12 cellular contexts compared by ENCODE assay signal in the genomic region with DNA sequence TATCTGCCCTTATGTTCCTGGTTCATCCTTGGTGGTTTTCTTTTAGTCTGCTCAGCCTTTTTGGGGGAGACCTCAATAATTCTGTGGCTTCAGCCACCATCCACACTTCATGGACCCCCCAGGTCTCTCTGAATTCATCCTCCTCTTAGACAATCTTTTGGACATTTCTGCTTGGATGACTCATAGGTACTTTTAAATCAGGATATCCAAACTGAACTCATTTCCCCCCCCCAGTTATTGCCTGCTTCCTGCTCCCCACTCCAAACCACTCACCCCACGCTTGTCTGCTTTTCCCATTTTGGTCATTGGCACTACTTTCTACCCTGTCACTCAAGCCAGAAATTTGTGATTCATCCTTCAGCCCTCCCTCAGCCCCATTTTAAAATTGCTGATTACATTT.
DNase-seq lines count a peak whose midpoint lies in the region; ATAC-seq and TF ChIP-seq lines count a peak whose summit lies in the region.
"Had no signal": no experiment of that assay in that cellular context is flagged by ENCODE, and none has a peak within 500 bp of the region (broad histone marks: within the 10 kb centered on the region; RNA-seq: fewer than 3 reads in every experiment).

No MANE protein-coding gene starts in this region.

- peaks cover 22% of the 10 kb centered on the region for H3K4me1 ChIP-seq in IMR-90 (ENCODE audit: control insufficient read depth, insufficient read depth, low read length)
- peaks cover 0 to 89% (median 52%) of the 10 kb centered on the region in 4 donors for H3K4me1 ChIP-seq in tibial artery

- dilution Hi-C loops in IMR-90 (cut with HindIII; ENCODE audit: low sequenced_read_pairs, unreplicated experiment): no loop called here

- no peak for TF ChIP-seq CTCF in IMR-90 (conservative IDR thresholded peaks at IDR 0.05; ENCODE audit: low read depth, low read length)
- TF ChIP-seq CTCF in astrocyte of the spinal cord (IDR thresholded peaks at IDR 0.05; ENCODE audit: low read depth, low read length): no peak
- no peak for TF ChIP-seq CTCF in tibial artery (IDR thresholded peaks at IDR 0.05)
- TF ChIP-seq CTCF in WERI-Rb-1 (IDR thresholded peaks at IDR 0.05; ENCODE audit: low read depth, low read length): no peak

- no peak overlapping the region for H2AK9ac ChIP-seq in IMR-90 (replicated peaks; ENCODE audit: low read depth, low read length, poor library complexity)

- H3K36me3 ChIP-seq in IMR-90 (ENCODE audit: control insufficient read depth, insufficient read depth, low read length) (peaks cover 3% of the 10 kb centered on the region; the same call in 1 of the 2 replicates), tibial artery (no peaks in the 10 kb centered on the region), WERI-Rb-1 (no peaks in the 10 kb centered on the region)

- peak overlapping the region; percentile 33; the same call in 1 of the 3 replicates for H2BK15ac ChIP-seq in IMR-90 (ENCODE audit: low read depth, low read length)

- H3K14ac ChIP-seq in IMR-90 (replicated peaks; ENCODE audit: low read depth, low read length): peak overlapping the region; percentile 60; the same call in 1 of the 2 replicates

- no peak overlapping the region for H3K4me2 ChIP-seq in IMR-90 (ENCODE audit: low read depth, low read length)

- in situ Hi-C loops in IMR-90 (cut with MboI; ENCODE audit: low sequenced_read_pairs): no loop called here
- in situ Hi-C loops in astrocyte of the spinal cord (cut with HindIII; ENCODE audit: low sequenced_read_pairs): no loop called here

- TF ChIP-seq RAD21 in IMR-90 (IDR thresholded peaks at IDR 0.05; ENCODE audit: low read length): no peak

- WGBS in IMR-90 (ENCODE audit: extremely low coverage in 2 of 2, insufficient read length in 1 of 2), 2 experiments: 50% methylated on average over 1 of the region's 1 CpG; no CpG with 5 or more reads in 1 of the 2 experiments

- H3K27me3 ChIP-seq in IMR-90 (ENCODE audit: control insufficient read depth, insufficient read depth, low read length): no peaks in the 10 kb centered on the region
- H3K27me3 ChIP-seq in tibial artery: no peaks in the 10 kb centered on the region
- no peaks in the 10 kb centered on the region for H3K27me3 ChIP-seq in WERI-Rb-1 (ENCODE audit: insufficient read depth, low read depth, severe bottlenecking)

- peak overlapping the region; percentile 55; the same call in 1 of the 2 replicates for H2BK20ac ChIP-seq in IMR-90 (ENCODE audit: low read depth, low read length)

- CTCF ChIA-PET in IMR-90 (lab: Yijun Ruan, JAX): no interaction called here

- H4K8ac ChIP-seq in IMR-90 (ENCODE audit: low read depth in 2 of 2, low read length in 2 of 2): peak overlapping the region; percentile 27 to 68; a peak in 2 of 4 replicates

- DNase-seq in IMR-90: peak; percentile 59
- peak; percentile 78 for DNase-seq in astrocyte of the spinal cord (ENCODE audit: low read depth, low spot score)
- DNase-seq in iris pigment epithelial cell (ENCODE audit: low read depth): peak; percentile 65
- DNase-seq in tibial artery: no peak
- DNase-seq in WERI-Rb-1: no peak
- DNase-seq in left lobe of liver (ENCODE audit: low spot score): no peak
- DNase-seq in activated gamma-delta T cell treated with Interleukin-2 at 50 U/mL for 16 hours: no peak
- DNase-seq in anterior cingulate cortex (lab: John Stamatoyannopoulos, UW): no peak
- DNase-seq: activated CD4-positive, alpha-beta T cell treated with anti-CD3 and anti-CD28 coated beads for 48 hours; activated effector memory CD4-positive, alpha-beta T cell treated with anti-CD3 and anti-CD28 coated beads, Interleukin-2, amount 50 U/mL, for 16 hours; glutamatergic neuron; NCI-H526 treated with DMSO at 0.1 percent for 48 hours had no signal

- 0 out of 2 replicates have a peak overlapping the region, but pooled peaks have one; percentile 22 for H4K5ac ChIP-seq in IMR-90 (ENCODE audit: low read depth, low read length)

- H3K4ac ChIP-seq in IMR-90 (ENCODE audit: low read depth, low read length): peak overlapping the region; percentile 64; the same call in 1 of the 2 replicates

- no peak overlapping the region for H2AFZ ChIP-seq in IMR-90 (replicated peaks; ENCODE audit: low read length, poor library complexity)

- ATAC-seq in IMR-90 (ENCODE audit: low read depth) (peak; percentile 50), left lobe of liver (no peak)

- H3K56ac ChIP-seq in IMR-90 (ENCODE audit: extremely low read depth, insufficient read depth, low read length): no peak overlapping the region

- H2BK5ac ChIP-seq in IMR-90 (ENCODE audit: low read depth, low read length, poor library complexity, severe bottlenecking): peak overlapping the region; percentile 9

- H3K79me1 ChIP-seq in IMR-90 (ENCODE audit: low read depth in 1 of 2, low read length in 2 of 2): peaks cover 35 to 75% of the 10 kb centered on the region in 2 experiments

- H3K27ac ChIP-seq in IMR-90 (ENCODE audit: insufficient read depth, low read length): peak overlapping the region; percentile 53
- peak overlapping the region; percentile 53 to 55 for H3K27ac ChIP-seq in tibial artery
- H3K27ac ChIP-seq in WERI-Rb-1: no peak overlapping the region

- 0 out of 2 replicates have a peak overlapping the region, but pooled peaks have one; percentile 11 for H3K18ac ChIP-seq in IMR-90 (ENCODE audit: low read depth, low read length)

- intact Hi-C loops in IMR-90 (cut with micrococcal nuclease) (no loop called here), tibial artery (cut with DNase I; ENCODE audit: low total_unique reads) (loop anchor here (5.0 kb wide), 1 partner anchor 75 kb away; no protein-coding TSS in a partner anchor)

- POLR2A ChIA-PET in IMR-90 (lab: Charles Lee; ENCODE audit: unreplicated experiment): interaction anchor here (0.7 kb wide), 1 partner anchor 13 kb away, joined by 5 read pairs; no protein-coding TSS in a partner anchor

- H3K4me3 ChIP-seq in IMR-90 (ENCODE audit: insufficient read depth, low read depth, low read length) (no peak overlapping the region), astrocyte of the spinal cord (ENCODE audit: low read depth, low read length) (no peak overlapping the region), tibial artery (no peak overlapping the region), WERI-Rb-1 (ENCODE audit: low read depth, low read length) (no peak overlapping the region)

- no peak overlapping the region for H3K23ac ChIP-seq in IMR-90 (ENCODE audit: low read depth, low read length)

- peak overlapping the region; percentile 47 for H2BK120ac ChIP-seq in IMR-90 (ENCODE audit: low read depth, low read length)

- H4K20me1 ChIP-seq in IMR-90 (ENCODE audit: insufficient read depth, low read length): peaks cover 11% of the 10 kb centered on the region; the same call in 1 of the 2 replicates

- H2AK5ac ChIP-seq in IMR-90 (ENCODE audit: low read depth, low read length): peak overlapping the region; percentile 42; the same call in 1 of the 2 replicates

- H3K9me3 ChIP-seq in IMR-90 (ENCODE audit: control insufficient read depth, insufficient read depth, low read length) (no peaks in the 10 kb centered on the region), tibial artery (no peaks in the 10 kb centered on the region), WERI-Rb-1 (ENCODE audit: severe bottlenecking) (no peaks in the 10 kb centered on the region)

- peaks cover 32% of the 10 kb centered on the region for H3K9me1 ChIP-seq in IMR-90 (ENCODE audit: insufficient read depth, low read length)

- no peak overlapping the region for H3K9ac ChIP-seq in IMR-90 (ENCODE audit: low read depth, low read length)

- TF ChIP-seq POLR2A in IMR-90 (IDR thresholded peaks at IDR 0.05; ENCODE audit: low read depth, low read length): no peak

- BruUV-seq in IMR-90 (replicated peaks; lab: Mats Ljungman, UMichigan): no TSS peak

- H4K91ac ChIP-seq in IMR-90 (ENCODE audit: insufficient read depth, low read depth, low read length): no peak overlapping the region

TF ChIP-seq in IMR-90, 13 proteins besides CTCF, POLR2A, EP300 and RAD21:
- TF ChIP-seq FOS (IDR thresholded peaks at IDR 0.05; ENCODE audit: low read depth, low read length): 0 out of 2 replicates have a peak, but pooled peaks have one; percentile 35
- TF ChIP-seq CEBPB (IDR thresholded peaks at IDR 0.05; ENCODE audit: low read depth, low read length): no peak

Comparison
In these comparisons a context has a peak if more than half of its experiments do, and no peak if none do; other contexts are left out.
1. DNase-seq: peak in IMR-90 (single experiment), astrocyte of the spinal cord (single experiment) and iris pigment epithelial cell (single experiment); none in tibial artery (0 of 2), WERI-Rb-1 (single experiment), left lobe of liver (single experiment), activated gamma-delta T cell treated with Interleukin-2 at 50 U/mL for 16 hours (single experiment) and anterior cingulate cortex (0 of 58).